In the genomic region with DNA sequence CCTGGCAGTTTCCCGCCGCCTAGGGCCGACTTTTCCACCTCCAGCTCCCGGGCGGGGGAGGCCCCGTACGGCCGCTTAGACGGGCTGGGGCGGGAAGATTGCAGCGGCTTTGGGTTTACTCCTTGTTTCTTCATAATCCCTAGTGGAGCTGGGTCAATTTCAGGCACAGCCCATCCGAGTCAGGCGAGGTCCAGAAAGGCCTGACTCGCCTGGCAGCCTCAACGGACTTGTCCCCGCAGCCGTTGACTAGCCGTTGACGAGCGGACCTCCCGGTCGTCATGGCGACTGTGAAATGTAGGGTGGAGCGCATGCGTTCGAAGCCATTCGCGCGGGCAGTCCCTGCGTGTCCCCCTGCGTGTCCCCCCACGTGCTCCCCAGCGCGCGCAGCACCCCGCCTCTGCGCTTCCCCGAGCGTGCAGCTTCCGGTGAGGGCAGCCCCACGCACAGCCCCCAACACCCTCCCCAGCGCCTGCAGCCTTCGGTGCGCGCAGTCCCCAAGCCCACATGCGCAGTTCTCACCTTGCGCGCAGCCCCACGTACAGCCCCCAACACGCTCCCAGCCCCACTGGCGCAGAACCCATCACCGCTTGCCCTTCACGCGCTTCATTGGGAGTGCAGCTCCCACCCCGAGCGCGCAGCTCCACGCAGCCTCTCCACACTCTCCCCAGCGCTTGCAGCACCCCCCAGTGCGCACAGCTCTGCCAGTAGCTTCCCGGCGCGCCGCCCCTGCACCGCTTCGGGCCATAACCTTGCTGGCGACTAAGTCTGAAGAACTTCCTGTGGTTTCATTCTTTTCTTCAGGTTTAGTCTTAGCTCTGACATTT, we compare ENCODE assay signal across 7 cellular contexts.
DNase-seq lines count a peak whose midpoint lies in the region; FAIRE-seq lines count a peak whose summit lies in the region.

No MANE protein-coding gene starts in this region.

- H3K4me1 ChIP-seq in adipocyte (ENCODE audit: control insufficient read depth, insufficient read depth, low read length) = peaks cover 7% of the 10 kb centered on the region

- peak; percentile 92 for DNase-seq in H4 (ENCODE audit: low spot score)
- peak; percentile 29 for DNase-seq in NCI-H345 treated with DMSO at 0.1 percent for 48 hours (lab: John Stamatoyannopoulos, UW; ENCODE audit: unreplicated experiment)
- peak; percentile 67 for DNase-seq in adipocyte (ENCODE audit: low read depth)
- DNase-seq in hepatic stellate cell (ENCODE audit: low spot score) = peak; percentile 29
- DNase-seq in renal cortical epithelial cell (ENCODE audit: low read depth) = peak; percentile 65
- DNase-seq in GM19239 (ENCODE audit: insufficient read length, low spot score) = no peak
- DNase-seq in activated effector memory CD4-positive, alpha-beta T cell treated with Interleukin-2 at 50 U/mL for 16 hours = no peak

- H3K27me3 ChIP-seq in adipocyte (replicated peaks; ENCODE audit: control insufficient read depth, insufficient read depth, low read length) = peaks cover 9% of the 10 kb centered on the region

- no peak overlapping the region for H3K9ac ChIP-seq in adipocyte (ENCODE audit: low read length)

- H3K4me3 ChIP-seq in adipocyte (ENCODE audit: low read length) = peak overlapping the region; percentile 74

- no peaks in the 10 kb centered on the region for H3K36me3 ChIP-seq in adipocyte (ENCODE audit: control insufficient read depth, insufficient read depth, low read length, severe bottlenecking)

- no peaks in the 10 kb centered on the region for H3K9me3 ChIP-seq in adipocyte (ENCODE audit: control insufficient read depth, low read length)

- FAIRE-seq in GM19239 (lab: Jason Lieb, UNC) = no peak

Comparison
In these comparisons a context has a peak if more than half of its experiments do, and no peak if none do; other contexts are left out.
1. DNase-seq: peak in H4 (single experiment), NCI-H345 treated with DMSO at 0.1 percent for 48 hours (single experiment), adipocyte (single experiment), hepatic stellate cell (single experiment) and renal cortical epithelial cell (single experiment); none in GM19239 (single experiment) and activated effector memory CD4-positive, alpha-beta T cell treated with Interleukin-2 at 50 U/mL for 16 hours (single experiment).